19 cellular contexts compared by ENCODE assay signal in genomic region chr4:83172371-83172770, GRCh38.
"Had no signal": no experiment of that assay in that cellular context is flagged by ENCODE, and none has a peak within 500 bp of the region (broad histone marks: within the 10 kb centered on the region; RNA-seq: fewer than 3 reads in every experiment).

No MANE protein-coding gene starts in this region.

- H3K4me1 ChIP-seq: colonic mucosa, gastroesophageal sphincter, left ventricle myocardium inferior, right atrium auricular region, sigmoid colon, tibial nerve had no signal

- H3K27ac Mint-ChIP-seq: immature natural killer cell, nephron progenitor cell had no signal

- H3K9me3 ChIP-seq: colonic mucosa, esophagus squamous epithelium, gastroesophageal sphincter, lower lobe of right lung, neutrophil, right atrium auricular region, sigmoid colon, tibial nerve had no signal

- DNase-seq: colonic mucosa; esophagus squamous epithelium; immature natural killer cell; left cardiac atrium; left ventricle myocardium inferior; lower lobe of right lung; mesenchymal stem cell; midbrain; naive thymus-derived CD4-positive, alpha-beta T cell; nephron progenitor cell; sigmoid colon; stimulated activated CD4-positive, alpha-beta T cell treated with anti-CD3 and anti-CD28 coated beads, Interleukin-12 subunit alpha, Interleukin-12 subunit beta, amount 100 ng/mL, for 4 hours; stimulated activated naive CD8-positive, alpha-beta T cell treated with anti-CD3 and anti-CD28 coated beads, Interleukin-15, Interleukin-2, amounts not matched to agents 100 U/mL and 50 U/mL, for 24 hours had no signal

- H3K4me3 ChIP-seq: colonic mucosa, esophagus squamous epithelium, gastroesophageal sphincter, left ventricle myocardium inferior, lower lobe of right lung, right atrium auricular region, sigmoid colon, skin epidermis, tibial nerve had no signal

- H3K4me3 Mint-ChIP-seq: immature natural killer cell; naive thymus-derived CD4-positive, alpha-beta T cell; nephron progenitor cell had no signal

- H3K9me3 Mint-ChIP-seq: immature natural killer cell had no signal

- H3K36me3 ChIP-seq: colonic mucosa, esophagus squamous epithelium, gastroesophageal sphincter, left ventricle myocardium inferior, lower lobe of right lung, neutrophil, right atrium auricular region, sigmoid colon, tibial nerve had no signal

- FAIRE-seq: keratinocyte had no signal

- H3K27me3 ChIP-seq: colonic mucosa, esophagus squamous epithelium, gastroesophageal sphincter, neutrophil, right atrium auricular region, sigmoid colon, tibial nerve had no signal

- ATAC-seq: gastroesophageal sphincter; left cardiac atrium; naive thymus-derived CD4-positive, alpha-beta T cell; stimulated activated naive CD8-positive, alpha-beta T cell treated with anti-CD3 and anti-CD28 coated beads, Interleukin-15, Interleukin-2, amounts not matched to agents 100 U/mL and 50 U/mL, for 24 hours had no signal

- H3K36me3 Mint-ChIP-seq: immature natural killer cell had no signal
